Comparison of ENCODE assay signal across 25 cellular contexts in the genomic region with DNA sequence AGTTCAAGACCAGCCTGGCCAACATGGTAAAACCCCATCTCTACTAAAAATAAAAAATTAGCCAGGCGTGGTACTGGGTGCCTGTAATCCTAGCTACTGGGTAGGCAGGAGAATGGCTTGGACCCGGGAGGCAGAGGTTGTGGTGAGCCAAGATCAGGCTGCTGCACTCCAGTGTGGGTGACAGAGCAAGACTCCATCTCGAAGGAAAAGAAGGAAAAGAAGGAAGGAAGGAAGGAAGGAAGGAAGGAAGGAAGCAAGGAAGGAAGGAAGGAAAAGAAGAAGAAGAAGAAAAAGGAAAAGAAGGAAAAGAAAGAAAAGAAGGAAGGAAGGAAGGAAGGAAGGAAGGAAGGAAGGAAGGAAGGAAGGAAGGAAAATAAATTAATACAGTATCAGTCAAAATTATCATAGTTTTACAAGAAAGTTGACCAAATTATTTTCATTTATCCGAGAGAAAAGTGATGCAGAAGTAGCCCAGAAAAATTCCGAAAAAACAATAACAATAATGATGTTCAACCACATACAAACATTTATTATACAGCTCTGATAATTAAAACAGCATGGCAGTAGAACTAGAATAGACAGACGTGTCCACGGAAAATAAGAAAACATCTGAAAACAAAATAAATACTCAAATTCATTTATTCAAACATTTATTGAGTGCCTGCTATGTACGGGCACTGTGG.
DNase-seq lines count a peak whose midpoint lies in the region; ATAC-seq and TF ChIP-seq lines count a peak whose summit lies in the region.
"Had no signal": no experiment of that assay in that cellular context is flagged by ENCODE, and none has a peak within 500 bp of the region (broad histone marks: within the 10 kb centered on the region; RNA-seq: fewer than 3 reads in every experiment).

No MANE protein-coding gene starts in this region.

- H3K4me1 ChIP-seq in right atrium auricular region = peaks cover 0 to 67% of the 10 kb centered on the region in 2 donors
- no peaks in the 10 kb centered on the region for H3K4me1 ChIP-seq in endodermal cell (ENCODE audit: control insufficient read depth, insufficient read depth, low read length)
- H3K4me1 ChIP-seq in thyroid gland = peaks cover 72 to 73% of the 10 kb centered on the region in 2 donors

- H3K27me3 Mint-ChIP-seq in T-helper 17 cell = no peaks in the 10 kb centered on the region
- H3K27me3 Mint-ChIP-seq in endodermal cell (ENCODE audit: insufficient read depth) = no peaks in the 10 kb centered on the region
- no peaks in the 10 kb centered on the region for H3K27me3 Mint-ChIP-seq in osteocyte (ENCODE audit: unreplicated experiment)
- peaks cover 0 to 2% (median 0%) of the 10 kb centered on the region in 3 donors for H3K27me3 Mint-ChIP-seq in CD14-positive monocyte (ENCODE audit: low read depth in 3 of 3)

- TF ChIP-seq CTCF in right atrium auricular region (IDR thresholded peaks at IDR 0.05) (no peak), endodermal cell (conservative IDR thresholded peaks at IDR 0.05) (no peak), thyroid gland (IDR thresholded peaks at IDR 0.05) (no peak), osteocyte (IDR thresholded peaks at IDR 0.05) (no peak), CD14-positive monocyte (IDR thresholded peaks at IDR 0.05) (no peak)

- no peaks in the 10 kb centered on the region for H3K36me3 ChIP-seq in right atrium auricular region
- H3K36me3 ChIP-seq in endodermal cell (ENCODE audit: control insufficient read depth, insufficient read depth, low read length) = no peaks in the 10 kb centered on the region
- no peaks in the 10 kb centered on the region for H3K36me3 ChIP-seq in thyroid gland
- no peaks in the 10 kb centered on the region for H3K36me3 ChIP-seq in MG63
- H3K36me3 ChIP-seq: tibial artery, WERI-Rb-1 had no signal

- peak overlapping the region; percentile 97 for H3K27ac Mint-ChIP-seq in T-helper 17 cell
- H3K27ac Mint-ChIP-seq in endodermal cell = no peak overlapping the region
- no peak overlapping the region for H3K27ac Mint-ChIP-seq in osteocyte (ENCODE audit: unreplicated experiment)
- peak overlapping the region in 1 of 7 donors; percentile 9 for H3K27ac Mint-ChIP-seq in CD14-positive monocyte

- no peaks in the 10 kb centered on the region for H3K9me3 ChIP-seq in right atrium auricular region
- no peaks in the 10 kb centered on the region for H3K9me3 ChIP-seq in T-helper 17 cell (ENCODE audit: control insufficient read depth, low read length, poor library complexity, severe bottlenecking)
- H3K9me3 ChIP-seq in endodermal cell (ENCODE audit: control insufficient read depth, low read length) = no peaks in the 10 kb centered on the region
- H3K9me3 ChIP-seq in thyroid gland = no peaks in the 10 kb centered on the region
- H3K9me3 ChIP-seq in MG63 = no peaks in the 10 kb centered on the region
- H3K9me3 ChIP-seq: tibial artery had no signal

- intact Hi-C loops in cardiac septum (cut with DNase I) (no loop called here), thyroid gland (cut with DNase I) (no loop called here), CD14-positive monocyte (cut with micrococcal nuclease) (no loop called here)

- no peaks in the 10 kb centered on the region for H3K27me3 ChIP-seq in right atrium auricular region
- H3K27me3 ChIP-seq in endodermal cell (ENCODE audit: control insufficient read depth, insufficient read depth, low read length, poor library complexity, severe bottlenecking) = no peaks in the 10 kb centered on the region
- no peaks in the 10 kb centered on the region for H3K27me3 ChIP-seq in thyroid gland
- no peaks in the 10 kb centered on the region for H3K27me3 ChIP-seq in MG63
- H3K27me3 ChIP-seq: tibial artery had no signal

- H3K4me3 Mint-ChIP-seq in T-helper 17 cell = peak overlapping the region; percentile 61
- H3K4me3 Mint-ChIP-seq in endodermal cell = no peak overlapping the region
- H3K4me3 Mint-ChIP-seq in osteocyte (ENCODE audit: unreplicated experiment) = no peak overlapping the region
- no peak overlapping the region for H3K4me3 Mint-ChIP-seq in CD14-positive monocyte

- peak overlapping the region in 1 of 2 donors; percentile 33 for H3K27ac ChIP-seq in right atrium auricular region
- H3K27ac ChIP-seq in endodermal cell (ENCODE audit: low read depth, low read length) = no peak overlapping the region
- peak overlapping the region; percentile 40 to 68 (median 66) for H3K27ac ChIP-seq in thyroid gland
- H3K27ac ChIP-seq: HL-60, tibial artery, WERI-Rb-1 had no signal

- no peaks in the 10 kb centered on the region for H3K9me3 Mint-ChIP-seq in endodermal cell
- H3K9me3 Mint-ChIP-seq in osteocyte (ENCODE audit: unreplicated experiment) = no peaks in the 10 kb centered on the region
- peaks cover 0 to 3% (median 0%) of the 10 kb centered on the region in 7 donors for H3K9me3 Mint-ChIP-seq in CD14-positive monocyte

- no peak overlapping the region for H3K9ac ChIP-seq in endodermal cell (ENCODE audit: extremely low read depth, low read length, poor library complexity, severe bottlenecking)

- H3K4me1 Mint-ChIP-seq in T-helper 17 cell = peaks cover 72% of the 10 kb centered on the region
- peaks cover 4% of the 10 kb centered on the region for H3K4me1 Mint-ChIP-seq in endodermal cell
- peaks cover 31% of the 10 kb centered on the region for H3K4me1 Mint-ChIP-seq in osteocyte (ENCODE audit: unreplicated experiment)
- peaks cover 20% of the 10 kb centered on the region for H3K4me1 Mint-ChIP-seq in CD14-positive monocyte

- ATAC-seq in T-helper 17 cell = no peak
- ATAC-seq: HCT116, left colon had no signal

- WGBS in endodermal cell (ENCODE audit: insufficient coverage in 1 of 2, insufficient read length in 1 of 2), 2 experiments = 87 to 94% methylated on average over 3 to 8 of the region's 8 CpGs
- 84 to 91% methylated on average over 8 of the region's 8 CpGs for WGBS in thyroid gland, 2 donors

- H3K36me3 Mint-ChIP-seq in T-helper 17 cell (ENCODE audit: low read depth) (peaks cover 2% of the 10 kb centered on the region), endodermal cell (ENCODE audit: low read depth) (no peaks in the 10 kb centered on the region), osteocyte (ENCODE audit: unreplicated experiment) (peaks cover 11% of the 10 kb centered on the region), CD14-positive monocyte (peaks cover 5 to 13% of the 10 kb centered on the region in 2 donors)

- DNase-seq in right atrium auricular region (ENCODE audit: low spot score) (peak; percentile 46), cardiac septum (ENCODE audit: low spot score) (no peak), T-helper 17 cell (no peak), endodermal cell (peak; percentile 17), thyroid gland (no peak), osteocyte (ENCODE audit: extremely low spot score, unreplicated experiment) (no peak), CD14-positive monocyte (ENCODE audit: low spot score) (no peak), MG63 (no peak)
- DNase-seq: activated CD4-positive, alpha-beta T cell treated with anti-CD3 and anti-CD28 coated beads, Interleukin-2, amount 50 U/mL, for 4 hours; activated naive CD4-positive, alpha-beta T cell treated with anti-CD3 and anti-CD28 coated beads, Interleukin-2, amount 50 U/mL, for 16 hours; cerebellar nuclear complex; DMS 273 treated with DMSO at 0.1 percent for 48 hours; foreskin fibroblast; left colon; mesendoderm; NCI-H1092 treated with DMSO at 0.1 percent for 48 hours; NCI-H2227 treated with DMSO at 0.1 percent for 48 hours; NCI-H748 treated with DMSO at 0.1 percent for 48 hours; stimulated activated CD4-positive, alpha-beta T cell treated with anti-CD3 and anti-CD28 coated beads, Interleukin-2, amount 100 ng/mL, for 48 hours; stimulated activated naive CD4-positive, alpha-beta T cell; tibial artery; WERI-Rb-1 had no signal

- no peak for TF ChIP-seq POLR2A in thyroid gland (IDR thresholded peaks at IDR 0.05)

- H3K4me3 ChIP-seq in right atrium auricular region = no peak overlapping the region
- H3K4me3 ChIP-seq in endodermal cell (ENCODE audit: low read length) = no peak overlapping the region
- no peak overlapping the region for H3K4me3 ChIP-seq in thyroid gland (replicated peaks in 1 of 3)
- H3K4me3 ChIP-seq in MG63 = no peak overlapping the region
- H3K4me3 ChIP-seq: smooth muscle cell, tibial artery had no signal

Comparison
In these comparisons a context has a peak if more than half of its experiments do, and no peak if none do; other contexts are left out.
1. DNase-seq: peak in right atrium auricular region (single experiment) and endodermal cell (single experiment); none in cardiac septum (single experiment), T-helper 17 cell (0 of 3), thyroid gland (0 of 2), osteocyte (single experiment), CD14-positive monocyte (single experiment) and MG63 (single experiment).